ENCODE assay signal across 19 cellular contexts in genomic region chr5:10335711-10336470, GRCh38. TPM values are rescaled to one million over a fixed set of nuclear protein-coding genes. Genes with fewer than 3 reads are reported as not detected.
DNase-seq lines count a peak whose midpoint lies in the region; TF ChIP-seq lines count a peak whose summit lies in the region.
"Had no signal": no experiment of that assay in that cellular context is flagged by ENCODE, and none has a peak within 500 bp of the region (broad histone marks: within the 10 kb centered on the region; RNA-seq: fewer than 3 reads in every experiment).

No MANE protein-coding gene starts in this region.

- no peak overlapping the region for H2AK5ac ChIP-seq in mesenchymal stem cell (ENCODE audit: low read length, severe bottlenecking)

- no peaks in the 10 kb centered on the region for H3K9me3 ChIP-seq in colonic mucosa
- H3K9me3 ChIP-seq in mesenchymal stem cell (ENCODE audit: control insufficient read depth, low read length): no peaks in the 10 kb centered on the region
- H3K9me3 ChIP-seq in tibial artery: no peaks in the 10 kb centered on the region
- no peaks in the 10 kb centered on the region for H3K9me3 ChIP-seq in CD8-positive, alpha-beta memory T cell (ENCODE audit: low read length)
- H3K9me3 ChIP-seq: MG63 had no signal

- no peak overlapping the region for H2AFZ ChIP-seq in mesenchymal stem cell (ENCODE audit: low read depth, low read length)

- peaks cover 35 to 42% of the 10 kb centered on the region in 2 donors for H3K27me3 Mint-ChIP-seq in CD8-positive, alpha-beta memory T cell

- peak; percentile 40 for DNase-seq in activated CD8-positive, alpha-beta memory T cell treated with anti-CD3 and anti-CD28 coated beads for 24 hours
- no peak for DNase-seq in activated CD8-positive, alpha-beta memory T cell treated with anti-CD3 and anti-CD28 coated beads, Interleukin-2, amount 50 U/mL, for 4 hours
- DNase-seq in HL-60 (ENCODE audit: low read depth in 1 of 2, low spot score in 1 of 2) (peak; percentile 41 to 43), colonic mucosa (peak; percentile 2), mesenchymal stem cell (peak; percentile 59), SIG-M5 treated with dmso at 0.1 percent for 504 hours (lab: John Stamatoyannopoulos, UW; ENCODE audit: unreplicated experiment) (no peak), tibial artery (no peak)
- no peak for DNase-seq in CD8-positive, alpha-beta memory T cell
- DNase-seq: C1 segment of cervical spinal cord, DMS53, HCEC 1CT, KG1, MG63, NCI-H1436, NCI-H2081, NCI-H510A treated with DMSO at 0.1 percent for 48 hours, RPMI8226 had no signal

- peaks cover 7% of the 10 kb centered on the region for H3K27me3 ChIP-seq in HL-60 (ENCODE audit: insufficient read depth, poor library complexity, severe bottlenecking)
- no peaks in the 10 kb centered on the region for H3K27me3 ChIP-seq in colonic mucosa
- peaks cover 0 to 16% of the 10 kb centered on the region in 2 experiments for H3K27me3 ChIP-seq in mesenchymal stem cell (ENCODE audit: control insufficient read depth in 1 of 2, insufficient read depth in 1 of 2, low read length in 2 of 2)
- no peaks in the 10 kb centered on the region for H3K27me3 ChIP-seq in tibial artery
- H3K27me3 ChIP-seq in CD8-positive, alpha-beta memory T cell (ENCODE audit: insufficient read depth, low read length, poor library complexity, severe bottlenecking): peaks cover 9% of the 10 kb centered on the region
- H3K27me3 ChIP-seq: MG63 had no signal

- POLR2A ChIA-PET in CD8-positive, alpha-beta memory T cell (lab: Charles Lee): no interaction called here

- no peak overlapping the region for H4K91ac ChIP-seq in mesenchymal stem cell (ENCODE audit: low read length)

- WGBS in mesenchymal stem cell: 69% methylated on average over 14 of the region's 14 CpGs

- no peak overlapping the region for H3K27ac Mint-ChIP-seq in CD8-positive, alpha-beta memory T cell

- peak overlapping the region; percentile 19; the same call in 1 of the 2 replicates for H3K27ac ChIP-seq in HL-60 (replicated peaks)
- H3K27ac ChIP-seq in colonic mucosa: no peak overlapping the region
- H3K27ac ChIP-seq in mesenchymal stem cell (ENCODE audit: low read length, poor library complexity, severe bottlenecking): no peak overlapping the region
- H3K27ac ChIP-seq in tibial artery: no peak overlapping the region
- no peak overlapping the region for H3K27ac ChIP-seq in CD8-positive, alpha-beta memory T cell (ENCODE audit: low read depth, low read length)

- CTCF ChIA-PET in CD8-positive, alpha-beta memory T cell (lab: Charles Lee): no interaction called here

- H3K4ac ChIP-seq in mesenchymal stem cell (ENCODE audit: low read depth in 1 of 2, low read length in 2 of 2): no peak overlapping the region

- no peak overlapping the region for H3K14ac ChIP-seq in mesenchymal stem cell (ENCODE audit: low read length in 2 of 2)

- H3K4me1 ChIP-seq in colonic mucosa (no peaks in the 10 kb centered on the region), mesenchymal stem cell (ENCODE audit: control insufficient read depth, insufficient read depth, low read depth, low read length) (peaks cover 8% of the 10 kb centered on the region), tibial artery (peaks cover 0 to 33% (median 31%) of the 10 kb centered on the region in 4 donors)
- no peaks in the 10 kb centered on the region for H3K4me1 ChIP-seq in CD8-positive, alpha-beta memory T cell (ENCODE audit: insufficient read depth, low read length)

- H3K18ac ChIP-seq in mesenchymal stem cell (ENCODE audit: low read depth in 1 of 2, low read length in 2 of 2): no peak overlapping the region

- H3K23ac ChIP-seq in mesenchymal stem cell (ENCODE audit: low read length in 2 of 2): no peak overlapping the region

- TF ChIP-seq CTCF in HL-60 (IDR thresholded peaks at IDR 0.05; ENCODE audit: insufficient read depth, low read length): no peak
- TF ChIP-seq CTCF in colonic mucosa (IDR thresholded peaks at IDR 0.05): no peak
- no peak for TF ChIP-seq CTCF in tibial artery (IDR thresholded peaks at IDR 0.05)

- no peaks in the 10 kb centered on the region for H3K36me3 Mint-ChIP-seq in CD8-positive, alpha-beta memory T cell

- H3K4me2 ChIP-seq in mesenchymal stem cell (ENCODE audit: low read length, poor library complexity, severe bottlenecking): no peak overlapping the region

- H4K8ac ChIP-seq in mesenchymal stem cell (ENCODE audit: low read length): no peak overlapping the region

- no peak overlapping the region for H2BK120ac ChIP-seq in mesenchymal stem cell (ENCODE audit: low read depth, low read length)

- H3K4me3 ChIP-seq in HL-60 (replicated peaks; ENCODE audit: insufficient read depth, low read length) (no peak overlapping the region), colonic mucosa (no peak overlapping the region), mesenchymal stem cell (ENCODE audit: insufficient read depth in 1 of 2, low read depth in 1 of 2, low read length in 2 of 2) (no peak overlapping the region), tibial artery (no peak overlapping the region)
- no peak overlapping the region for H3K4me3 ChIP-seq in CD8-positive, alpha-beta memory T cell (ENCODE audit: low read length)
- H3K4me3 ChIP-seq: GM12878, MG63 had no signal

- no peaks in the 10 kb centered on the region for H3K9me3 Mint-ChIP-seq in CD8-positive, alpha-beta memory T cell

- no peak overlapping the region for H3K9ac ChIP-seq in colonic mucosa (ENCODE audit: low read depth in 2 of 2, low read length in 2 of 2)
- H3K9ac ChIP-seq in mesenchymal stem cell (ENCODE audit: low read length): no peak overlapping the region

- H3K79me1 ChIP-seq in mesenchymal stem cell (replicated peaks; ENCODE audit: low read length, poor library complexity, severe bottlenecking): no peaks in the 10 kb centered on the region

- H3K4me3 Mint-ChIP-seq in CD8-positive, alpha-beta memory T cell: no peak overlapping the region

- intact Hi-C loops in colonic mucosa (cut with DNase I) (no loop called here), tibial artery (cut with DNase I; ENCODE audit: low total_unique reads) (loop anchor here (5.0 kb wide), 1 partner anchor 44 kb away; no protein-coding TSS in a partner anchor)

- peaks cover 5 to 6% (median 6%) of the 10 kb centered on the region in 3 donors for H3K4me1 Mint-ChIP-seq in CD8-positive, alpha-beta memory T cell

- no peak overlapping the region for H2BK15ac ChIP-seq in mesenchymal stem cell (ENCODE audit: low read depth, poor library complexity, severe bottlenecking)

- no peak overlapping the region for H2BK5ac ChIP-seq in mesenchymal stem cell (ENCODE audit: low read depth, low read length, poor library complexity, severe bottlenecking)

- no peak overlapping the region for H2BK12ac ChIP-seq in mesenchymal stem cell (ENCODE audit: low read length in 2 of 2)

- H3K36me3 ChIP-seq in colonic mucosa (no peaks in the 10 kb centered on the region), mesenchymal stem cell (ENCODE audit: control insufficient read depth in 1 of 2, insufficient read depth in 2 of 2, low read depth in 1 of 2, low read length in 2 of 2) (no peaks in the 10 kb centered on the region), tibial artery (no peaks in the 10 kb centered on the region)
- H3K36me3 ChIP-seq in CD8-positive, alpha-beta memory T cell (ENCODE audit: insufficient read depth, low read length): no peaks in the 10 kb centered on the region
- H3K36me3 ChIP-seq: MG63 had no signal

RNA-seq across cellular contexts. Expression of gene MARCHF6, which starts 17.6 kb away (rescaled TPM):
- 100 to 1,000 TPM; 108 to 155 TPM for total RNA-seq in colonic mucosa
- 39.0 TPM for polyA plus RNA-seq in mesenchymal stem cell (2013, experiment 1 of 2)
- polyA plus RNA-seq in mesenchymal stem cell (2013, experiment 2 of 2): 39.1 TPM
- total RNA-seq in CD8-positive, alpha-beta memory T cell: 100 to 1,000 TPM; 103 to 110 TPM
- 54.2 TPM for polyA plus RNA-seq in CD8-positive, alpha-beta memory T cell

RNA-seq across cellular contexts. Expression of gene CMBL, which starts 28.2 kb away (rescaled TPM):
- 100 to 1,000 TPM; 123 to 186 TPM for total RNA-seq in colonic mucosa
- 18.7 TPM for polyA plus RNA-seq in mesenchymal stem cell (2013, experiment 1 of 2)
- polyA plus RNA-seq in mesenchymal stem cell (2013, experiment 2 of 2): 18.7 TPM
- total RNA-seq in CD8-positive, alpha-beta memory T cell: 1 to 10 TPM; 3.7 to 3.8 TPM
- polyA plus RNA-seq in CD8-positive, alpha-beta memory T cell: 0.97 TPM
- total RNA-seq: SK-MEL-5 had no signal

Comparison
In these comparisons a context has a peak if more than half of its experiments do, and no peak if none do; other contexts are left out.
1. DNase-seq: peak in activated CD8-positive, alpha-beta memory T cell treated with anti-CD3 and anti-CD28 coated beads for 24 hours (single experiment), HL-60 (2 of 2), colonic mucosa (single experiment) and mesenchymal stem cell (single experiment); none in activated CD8-positive, alpha-beta memory T cell treated with anti-CD3 and anti-CD28 coated beads, Interleukin-2, amount 50 U/mL, for 4 hours (single experiment), SIG-M5 treated with dmso at 0.1 percent for 504 hours (single experiment), tibial artery (0 of 2) and CD8-positive, alpha-beta memory T cell (0 of 5).
2. RNA of gene CMBL, which starts 28.2 kb away (total RNA-seq): 123 to 186 TPM in colonic mucosa; 3.7 to 3.8 TPM in CD8-positive, alpha-beta memory T cell; every median in the first group is over 10 times any median in the second.